Comparison of ENCODE assay signal across 10 cellular contexts in the genomic region with DNA sequence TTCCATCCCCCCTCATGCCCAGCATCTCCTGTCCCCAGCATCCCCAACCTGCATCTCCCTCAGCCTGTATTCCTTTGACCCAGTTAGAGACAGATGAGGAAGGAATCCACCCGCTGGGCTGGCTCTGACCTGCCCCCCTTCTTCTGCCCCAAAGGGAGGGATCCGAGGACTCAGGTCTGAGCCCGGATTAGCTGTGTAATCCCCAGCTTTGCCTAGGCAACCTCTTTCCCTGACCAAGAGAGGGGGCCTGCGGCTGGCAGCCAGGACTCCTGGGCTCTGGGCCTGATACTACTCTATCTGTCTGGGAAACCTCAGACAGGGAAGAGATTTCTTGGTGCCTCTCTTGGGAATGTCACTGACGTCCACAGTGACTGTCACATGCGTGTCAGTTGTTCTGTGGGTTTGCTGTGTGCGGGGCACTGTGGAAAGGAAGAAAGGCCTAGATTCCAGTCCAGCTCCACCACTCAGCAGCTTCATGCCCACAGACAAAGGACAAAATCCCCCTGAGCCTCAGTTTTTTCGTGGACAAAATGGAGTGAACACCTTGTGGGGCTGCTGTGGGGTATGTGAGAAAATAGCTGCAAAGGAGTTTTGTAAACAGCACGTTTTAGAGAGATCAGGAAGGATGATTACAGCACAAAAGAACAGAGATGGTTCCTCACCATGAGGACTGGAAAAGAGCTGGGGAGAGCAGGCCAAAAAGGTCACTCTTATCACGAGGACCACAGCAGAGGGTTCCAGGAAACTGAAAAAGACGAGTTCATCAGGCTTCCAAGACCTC. TPM values are rescaled to one million over a fixed set of nuclear protein-coding genes. Genes with fewer than 3 reads are reported as not detected.
DNase-seq lines count a peak whose midpoint lies in the region; ATAC-seq and TF ChIP-seq lines count a peak whose summit lies in the region.
"Had no signal": no experiment of that assay in that cellular context is flagged by ENCODE, and none has a peak within 500 bp of the region (broad histone marks: within the 10 kb centered on the region; RNA-seq: fewer than 3 reads in every experiment).

No MANE protein-coding gene starts in this region.

- H3K27me3 ChIP-seq in hepatocyte = no peaks in the 10 kb centered on the region
- H3K27me3 ChIP-seq: sigmoid colon had no signal

- peak overlapping the region; percentile 89 for H3K27ac ChIP-seq in VCaP
- peak overlapping the region; percentile 67 for H3K27ac ChIP-seq in hepatocyte

- H3K4me1 ChIP-seq in hepatocyte (ENCODE audit: insufficient read depth) = peaks cover 15% of the 10 kb centered on the region

- peak overlapping the region; percentile 77 for H3K27ac Mint-ChIP-seq in stimulated activated naive B cell treated with anti-CD40 and anti-IgM and Interleukin-4, amounts not matched to agents 10 μg/mL and 1 μg/mL and 100 μg/mL, for 72 hours

- TF ChIP-seq CTCF in VCaP (conservative IDR thresholded peaks at IDR 0.05) (no peak), hepatocyte (IDR thresholded peaks at IDR 0.05; ENCODE audit: poor library complexity) (no peak)

- no peaks in the 10 kb centered on the region for H4K20me1 ChIP-seq in hepatocyte (ENCODE audit: insufficient read depth, poor library complexity, severe bottlenecking)

- peak overlapping the region; percentile 72 for H3K4me3 Mint-ChIP-seq in activated T-cell treated with anti-CD3 and anti-CD28 coated beads, Interleukin-2, amount 50 U/mL, for 4 hours
- H3K4me3 Mint-ChIP-seq in stimulated activated naive B cell treated with anti-CD40 and anti-IgM and Interleukin-4, amounts not matched to agents 10 μg/mL and 1 μg/mL and 100 μg/mL, for 72 hours = peak overlapping the region; percentile 71 to 76

- no peaks in the 10 kb centered on the region for H3K9me3 ChIP-seq in hepatocyte (ENCODE audit: low read depth)
- H3K9me3 ChIP-seq: sigmoid colon had no signal

- H3K79me2 ChIP-seq in hepatocyte = peaks cover 18% of the 10 kb centered on the region

- 57% methylated on average over 11 of the region's 11 CpGs for WGBS in hepatocyte (ENCODE audit: low lambda C conversion rate, missing lambda C conversion rate)

- H3K27me3 Mint-ChIP-seq in activated T-cell treated with anti-CD3 and anti-CD28 coated beads, Interleukin-2, amount 50 U/mL, for 4 hours (ENCODE audit: low read depth) = peaks cover 18% of the 10 kb centered on the region
- H3K27me3 Mint-ChIP-seq in stimulated activated naive B cell treated with anti-CD40 and anti-IgM and Interleukin-4, amounts not matched to agents 10 μg/mL and 1 μg/mL and 100 μg/mL, for 72 hours = peaks cover 17 to 19% of the 10 kb centered on the region in 2 donors

- no peaks in the 10 kb centered on the region for H3K9me2 ChIP-seq in hepatocyte (replicated peaks; ENCODE audit: insufficient read depth)

- peak overlapping the region; percentile 78 for H3K4me2 ChIP-seq in hepatocyte

- ATAC-seq in activated T-cell treated with anti-CD3 and anti-CD28 coated beads, Interleukin-2, amount 50 U/mL, for 4 hours = no peak
- ATAC-seq in stimulated activated naive B cell treated with anti-CD40 and anti-IgM and Interleukin-4, amounts not matched to agents 10 μg/mL and 1 μg/mL and 100 μg/mL, for 72 hours (replicated peaks) = no peak

- no peak overlapping the region for H2AFZ ChIP-seq in hepatocyte

- H3K4me3 ChIP-seq in hepatocyte = no peak overlapping the region

- H3K9me3 Mint-ChIP-seq in activated T-cell treated with anti-CD3 and anti-CD28 coated beads, Interleukin-2, amount 50 U/mL, for 4 hours = no peaks in the 10 kb centered on the region
- no peaks in the 10 kb centered on the region for H3K9me3 Mint-ChIP-seq in stimulated activated naive B cell treated with anti-CD40 and anti-IgM and Interleukin-4, amounts not matched to agents 10 μg/mL and 1 μg/mL and 100 μg/mL, for 72 hours

- peaks cover 15% of the 10 kb centered on the region for H3K36me3 Mint-ChIP-seq in activated T-cell treated with anti-CD3 and anti-CD28 coated beads, Interleukin-2, amount 50 U/mL, for 4 hours (ENCODE audit: insufficient read depth)
- H3K36me3 Mint-ChIP-seq in stimulated activated naive B cell treated with anti-CD40 and anti-IgM and Interleukin-4, amounts not matched to agents 10 μg/mL and 1 μg/mL and 100 μg/mL, for 72 hours = peaks cover 15 to 17% of the 10 kb centered on the region in 2 donors

- H3K4me1 Mint-ChIP-seq in activated T-cell treated with anti-CD3 and anti-CD28 coated beads, Interleukin-2, amount 50 U/mL, for 4 hours (ENCODE audit: low read depth) = peaks cover 24% of the 10 kb centered on the region
- peaks cover 21 to 41% of the 10 kb centered on the region in 2 donors for H3K4me1 Mint-ChIP-seq in stimulated activated naive B cell treated with anti-CD40 and anti-IgM and Interleukin-4, amounts not matched to agents 10 μg/mL and 1 μg/mL and 100 μg/mL, for 72 hours

- H3K36me3 ChIP-seq in hepatocyte (replicated peaks; ENCODE audit: insufficient read depth, low read depth) = no peaks in the 10 kb centered on the region

- DNase-seq in activated T-cell treated with anti-CD3 and anti-CD28 coated beads, Interleukin-2, amount 50 U/mL, for 4 hours = no peak
- no peak for DNase-seq in activated T-cell treated with anti-CD3 and anti-CD28 coated beads, Interleukin-2, amount 50 U/mL, for 1 hour
- DNase-seq in hepatocyte (ENCODE audit: low spot score) (peak; percentile 46), COR-L47 (lab: John Stamatoyannopoulos, UW) (no peak), NCI-H146 (lab: John Stamatoyannopoulos, UW) (no peak), GM19240 (ENCODE audit: insufficient read length, low spot score) (no peak)
- no peak for DNase-seq in stimulated activated naive B cell treated with anti-CD40 and anti-IgM and Interleukin-4, amounts not matched to agents 10 μg/mL and 1 μg/mL and 100 μg/mL, for 72 hours
- DNase-seq: MG63 had no signal

RNA-seq across cellular contexts. Expression of gene NDUFV1, which starts 1.3 kb away (rescaled TPM):
- total RNA-seq in activated T-cell treated with anti-CD3 and anti-CD28 coated beads, Interleukin-2, amount 50 U/mL, for 4 hours = 100 to 1,000 TPM; 338 to 353 (median 350) TPM
- total RNA-seq in hepatocyte = 163 and 194 TPM in 2 replicates
- 226 and 239 TPM in 2 replicates for polyA plus RNA-seq in hepatocyte

RNA-seq across cellular contexts. Expression of gene GSTP1, which starts 21.8 kb away (rescaled TPM):
- total RNA-seq in activated T-cell treated with anti-CD3 and anti-CD28 coated beads, Interleukin-2, amount 50 U/mL, for 4 hours = 100 to 1,000 TPM; 363 to 446 (median 421) TPM
- 943 and 1,040 TPM in 2 replicates for total RNA-seq in hepatocyte
- polyA plus RNA-seq in hepatocyte = 1,974 and 1,982 TPM in 2 replicates

RNA-seq across cellular contexts. Expression of gene NUDT8, which starts 24.3 kb away (rescaled TPM):
- total RNA-seq in activated T-cell treated with anti-CD3 and anti-CD28 coated beads, Interleukin-2, amount 50 U/mL, for 4 hours = 10 to 100 TPM; 10.2 to 14.4 (median 12.6) TPM
- total RNA-seq in hepatocyte = 12.9 and 13.6 TPM in 2 replicates
- polyA plus RNA-seq in hepatocyte = 28.7 and 29.2 TPM in 2 replicates

RNA-seq across cellular contexts. Expression of gene TBX10, which starts 34.1 kb away (rescaled TPM):
- total RNA-seq in activated T-cell treated with anti-CD3 and anti-CD28 coated beads, Interleukin-2, amount 50 U/mL, for 4 hours = not detected
- 0.70 TPM in 1 of 2 replicates, not detected in the other for total RNA-seq in hepatocyte
- polyA plus RNA-seq in hepatocyte = 0.34 TPM in 1 of 2 replicates, not detected in the other
- total RNA-seq: sigmoid colon had no signal

RNA-seq across cellular contexts. Expression of gene ACY3, which starts 45.1 kb away (rescaled TPM):
- under 1 TPM in 1 of 3 donors, not detected in 2; 0.37 TPM for total RNA-seq in activated T-cell treated with anti-CD3 and anti-CD28 coated beads, Interleukin-2, amount 50 U/mL, for 4 hours
- 9.5 and 15.4 TPM in 2 replicates for total RNA-seq in hepatocyte
- polyA plus RNA-seq in hepatocyte = 18.7 and 20.9 TPM in 2 replicates
- total RNA-seq: sigmoid colon had no signal
